In the genomic region with DNA sequence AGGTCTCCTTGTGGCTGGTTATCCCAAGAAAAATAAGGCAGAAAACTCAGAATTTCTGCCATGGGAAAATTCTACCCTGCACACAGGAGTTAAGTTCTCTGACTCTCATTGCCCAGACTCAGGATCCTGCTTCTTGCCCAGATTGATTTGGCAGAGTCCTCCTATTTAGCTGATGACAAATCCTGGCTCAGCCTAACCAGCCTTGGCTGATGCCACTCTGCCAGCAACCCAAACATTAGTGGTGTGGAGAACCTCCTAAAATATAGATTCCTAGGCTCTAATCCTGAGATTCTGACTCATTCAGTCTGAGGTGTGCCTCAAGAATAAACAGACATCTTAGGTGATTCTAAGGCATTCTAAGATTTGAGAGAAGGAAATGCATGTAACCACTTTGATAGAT, we compare ENCODE assay signal across 10 cellular contexts.
DNase-seq lines count a peak whose midpoint lies in the region; ATAC-seq and TF ChIP-seq lines count a peak whose summit lies in the region.
"Had no signal": no experiment of that assay in that cellular context is flagged by ENCODE, and none has a peak within 500 bp of the region (broad histone marks: within the 10 kb centered on the region; RNA-seq: fewer than 3 reads in every experiment).

No MANE protein-coding gene starts in this region.

- H3K27me3 ChIP-seq in SJCRH30 (no peaks in the 10 kb centered on the region), H7 (ENCODE audit: control insufficient read depth, insufficient read depth, low read length) (no peaks in the 10 kb centered on the region)

- DNase-seq in ELR (ENCODE audit: low read depth), result peak; percentile 29
- peak; percentile 13 for DNase-seq in RWPE1 (ENCODE audit: low spot score)
- DNase-seq in pons (ENCODE audit: low spot score), result peak; percentile 58
- DNase-seq in SJCRH30, result no peak
- DNase-seq in H7, result no peak
- DNase-seq in hepatic stellate cell (ENCODE audit: low spot score), result no peak
- DNase-seq: CD8-positive, alpha-beta memory T cell; cortex of kidney had no signal

- no peaks in the 10 kb centered on the region for H3K9me3 ChIP-seq in SJCRH30 (replicated peaks)

- H3K36me3 ChIP-seq in SJCRH30 (peaks cover 66% of the 10 kb centered on the region), H7 (replicated peaks; ENCODE audit: control insufficient read depth, insufficient read depth, low read length) (peaks cover 10% of the 10 kb centered on the region)

- no peak for TF ChIP-seq CTCF in RWPE1 (conservative IDR thresholded peaks at IDR 0.05; ENCODE audit: low read depth)

- POLR2A ChIA-PET in RWPE1 (lab: Yijun Ruan, JAX; ENCODE audit: low non-redundant PET), result no interaction called here

- H3K4me1 ChIP-seq in SJCRH30, result no peaks in the 10 kb centered on the region

- H3K4me3 ChIP-seq in SJCRH30, result no peak overlapping the region
- no peak overlapping the region for H3K4me3 ChIP-seq in H7 (ENCODE audit: insufficient read depth, low read depth, low read length)

- peak; percentile 79 for ATAC-seq in esophagus mucosa
- no peak for ATAC-seq in HG03135 (IDR thresholded peaks at IDR 0.05; ENCODE audit: unreplicated experiment)

- H3K27ac ChIP-seq in RWPE1, result no peak overlapping the region
- H3K27ac ChIP-seq in SJCRH30, result no peak overlapping the region

- CTCF ChIA-PET in RWPE1 (lab: Yijun Ruan, JAX), result interaction anchor here (0.6 kb wide), 1 partner anchor 25 kb away, joined by 3 read pairs; no protein-coding TSS in a partner anchor

Comparison
In these comparisons a context has a peak if more than half of its experiments do, and no peak if none do; other contexts are left out.
1. DNase-seq: peak in ELR (single experiment), RWPE1 (single experiment) and pons (single experiment); none in SJCRH30 (0 of 2), H7 (single experiment) and hepatic stellate cell (single experiment).